ENCODE assay signal across 17 cellular contexts in genomic region chr3:166282931-166283330, GRCh38.
"Had no signal": no experiment of that assay in that cellular context is flagged by ENCODE, and none has a peak within 500 bp of the region (broad histone marks: within the 10 kb centered on the region; RNA-seq: fewer than 3 reads in every experiment).

No MANE protein-coding gene starts in this region.

- H3K27me3 ChIP-seq: colonic mucosa, esophagus squamous epithelium, gastroesophageal sphincter, sigmoid colon, transverse colon had no signal

- H3K27ac ChIP-seq: colonic mucosa, esophagus squamous epithelium, psoas muscle, thoracic aorta, transverse colon had no signal

- H3K4me3 ChIP-seq: colonic mucosa, psoas muscle, transverse colon had no signal

- H3K36me3 Mint-ChIP-seq: naive thymus-derived CD4-positive, alpha-beta T cell; stimulated activated naive B cell treated with anti-CD40 and anti-IgM and Interleukin-4, amounts not matched to agents 10 μg/mL and 1 μg/mL and 100 μg/mL, for 72 hours had no signal

- H3K27ac Mint-ChIP-seq: naive thymus-derived CD4-positive, alpha-beta T cell; stimulated activated naive B cell treated with anti-CD40 and anti-IgM and Interleukin-4, amounts not matched to agents 10 μg/mL and 1 μg/mL and 100 μg/mL, for 72 hours had no signal

- H3K4me1 ChIP-seq: colonic mucosa, esophagus squamous epithelium, psoas muscle, sigmoid colon, transverse colon had no signal

- DNase-seq: colonic mucosa; dermis blood vessel endothelial cell; esophagus squamous epithelium; foreskin fibroblast; glutamatergic neuron; islet precursor cell; left cardiac atrium; naive thymus-derived CD4-positive, alpha-beta T cell; psoas muscle; sigmoid colon; stimulated activated CD4-positive, alpha-beta T cell treated with anti-CD3 and anti-CD28 coated beads, Interleukin-2, amount 100 ng/mL, for 24 hours; stimulated activated CD4-positive, alpha-beta T cell treated with anti-CD3 and anti-CD28 coated beads, Interleukin-4, amount 100 ng/mL, for 4 hours; stimulated activated naive B cell treated with anti-CD40 and anti-IgM and Interleukin-4, amounts not matched to agents 10 μg/mL and 1 μg/mL and 100 μg/mL, for 72 hours; stimulated activated naive CD8-positive, alpha-beta T cell treated with anti-CD3 and anti-CD28 coated beads, Interleukin-15, amount 100 ng/mL, for 72 hours; transverse colon had no signal

- H3K27me3 Mint-ChIP-seq: naive thymus-derived CD4-positive, alpha-beta T cell; stimulated activated naive B cell treated with anti-CD40 and anti-IgM and Interleukin-4, amounts not matched to agents 10 μg/mL and 1 μg/mL and 100 μg/mL, for 72 hours; stimulated activated naive CD8-positive, alpha-beta T cell treated with anti-CD3 and anti-CD28 coated beads, Interleukin-15, amount 100 ng/mL, for 72 hours had no signal

- H3K9me3 Mint-ChIP-seq: stimulated activated naive B cell treated with anti-CD40 and anti-IgM and Interleukin-4, amounts not matched to agents 10 μg/mL and 1 μg/mL and 100 μg/mL, for 72 hours; stimulated activated naive CD8-positive, alpha-beta T cell treated with anti-CD3 and anti-CD28 coated beads, Interleukin-15, amount 100 ng/mL, for 72 hours had no signal

- H3K9me3 ChIP-seq: colonic mucosa, esophagus squamous epithelium, gastroesophageal sphincter, psoas muscle, sigmoid colon, thoracic aorta, transverse colon had no signal

- H3K36me3 ChIP-seq: colonic mucosa, esophagus squamous epithelium, gastroesophageal sphincter, sigmoid colon, thoracic aorta, transverse colon had no signal

- ATAC-seq: gastroesophageal sphincter; left cardiac atrium; naive thymus-derived CD4-positive, alpha-beta T cell; psoas muscle; stimulated activated naive B cell treated with anti-CD40 and anti-IgM and Interleukin-4, amounts not matched to agents 10 μg/mL and 1 μg/mL and 100 μg/mL, for 72 hours; stimulated activated naive CD8-positive, alpha-beta T cell treated with anti-CD3 and anti-CD28 coated beads, Interleukin-15, amount 100 ng/mL, for 72 hours had no signal

- H3K4me3 Mint-ChIP-seq: naive thymus-derived CD4-positive, alpha-beta T cell; stimulated activated naive B cell treated with anti-CD40 and anti-IgM and Interleukin-4, amounts not matched to agents 10 μg/mL and 1 μg/mL and 100 μg/mL, for 72 hours; stimulated activated naive CD8-positive, alpha-beta T cell treated with anti-CD3 and anti-CD28 coated beads, Interleukin-15, amount 100 ng/mL, for 72 hours had no signal

- H3K4me1 Mint-ChIP-seq: stimulated activated naive B cell treated with anti-CD40 and anti-IgM and Interleukin-4, amounts not matched to agents 10 μg/mL and 1 μg/mL and 100 μg/mL, for 72 hours; stimulated activated naive CD8-positive, alpha-beta T cell treated with anti-CD3 and anti-CD28 coated beads, Interleukin-15, amount 100 ng/mL, for 72 hours had no signal
